ENCODE assay signal across 12 cellular contexts in genomic region chr4:154314248-154314647, GRCh38.
DNase-seq lines count a peak whose midpoint lies in the region; ATAC-seq and TF ChIP-seq lines count a peak whose summit lies in the region.
"Had no signal": no experiment of that assay in that cellular context is flagged by ENCODE, and none has a peak within 500 bp of the region (broad histone marks: within the 10 kb centered on the region; RNA-seq: fewer than 3 reads in every experiment).

No MANE protein-coding gene starts in this region.

- no peaks in the 10 kb centered on the region for H4K20me1 ChIP-seq in PC-3 (ENCODE audit: low read length)

- H3K9ac ChIP-seq in PC-3 (ENCODE audit: low read length), result no peak overlapping the region

- H3K4me1 Mint-ChIP-seq in activated naive CD8-positive, alpha-beta T cell treated with anti-CD3 and anti-CD28 coated beads for 36 hours, result no peaks in the 10 kb centered on the region
- H3K4me1 Mint-ChIP-seq: activated naive CD8-positive, alpha-beta T cell treated with anti-CD3 and anti-CD28 coated beads, Interleukin-2, amount 10 ng/mL, durations not matched to agents 7 days and 5 days; naive thymus-derived CD8-positive, alpha-beta T cell had no signal

- TF ChIP-seq POLR2A in esophagus muscularis mucosa (IDR thresholded peaks at IDR 0.05; ENCODE audit: low read depth) (no peak), Peyer's patch (IDR thresholded peaks at IDR 0.05) (no peak)

- CTCF ChIA-PET in PC-3 (lab: Charles Lee), result no interaction called here

- H3K9me2 ChIP-seq in PC-3 (replicated peaks; ENCODE audit: low read length), result no peaks in the 10 kb centered on the region

- no peak for TF ChIP-seq EP300 in esophagus muscularis mucosa (IDR thresholded peaks at IDR 0.05)

- no peak overlapping the region for H3K27ac ChIP-seq in PC-3 (ENCODE audit: low read length)
- no peak overlapping the region for H3K27ac ChIP-seq in esophagus muscularis mucosa (replicated peaks in 1 of 4)
- no peak overlapping the region for H3K27ac ChIP-seq in Peyer's patch

- TF ChIP-seq CTCF in PC-3 (conservative IDR thresholded peaks at IDR 0.05; ENCODE audit: low read depth, low read length), result peak; percentile 48
- peak in 2 of 3 experiments; percentile 16 to 42 for TF ChIP-seq CTCF in esophagus muscularis mucosa (IDR thresholded peaks at IDR 0.05)
- TF ChIP-seq CTCF in Peyer's patch (IDR thresholded peaks at IDR 0.05), result peak in 1 of 6 experiments; percentile 8

- intact Hi-C loops in PC-3 (cut with micrococcal nuclease), result loop anchor here (1.0 kb wide), 1 partner anchor 529 kb away; no protein-coding TSS in a partner anchor
- intact Hi-C loops in esophagus muscularis mucosa (cut with DNase I), result loop anchor here (5.0 kb wide), 1 partner anchor 522 kb away; no protein-coding TSS in a partner anchor

- no TSS peak for BruUV-seq in PC-3 (replicated peaks; lab: Mats Ljungman, UMichigan)

- WGBS in esophagus muscularis mucosa, result 36% methylated on average over 4 of the region's 4 CpGs

- peak; percentile 64 for DNase-seq in GM03348 (ENCODE audit: low spot score)
- DNase-seq in PC-3, result peak; percentile 53
- no peak for DNase-seq in esophagus muscularis mucosa (ENCODE audit: extremely low spot score)
- DNase-seq in pons (ENCODE audit: low spot score), result peak; percentile 65
- no peak for DNase-seq in activated naive CD8-positive, alpha-beta T cell treated with anti-CD3 and anti-CD28 coated beads for 36 hours
- no peak for DNase-seq in activated CD4-positive, alpha-beta T cell treated with anti-CD3 and anti-CD28 coated beads, Interleukin-2, amount 50 U/mL, for 48 hours
- DNase-seq in Peyer's patch, result no peak
- no peak for DNase-seq in stimulated activated CD4-positive, alpha-beta T cell treated with anti-CD3 and anti-CD28 coated beads, Interleukin-15, amount 100 ng/mL, for 24 hours
- DNase-seq: activated naive CD8-positive, alpha-beta T cell treated with anti-CD3 and anti-CD28 coated beads, Interleukin-2, amount 10 ng/mL, durations not matched to agents 7 days and 5 days; glutamatergic neuron; naive thymus-derived CD8-positive, alpha-beta T cell; NCI-H2029 had no signal

- H3K9me3 Mint-ChIP-seq in activated naive CD8-positive, alpha-beta T cell treated with anti-CD3 and anti-CD28 coated beads for 36 hours, result peaks cover 4% of the 10 kb centered on the region

- H3K4me3 Mint-ChIP-seq in activated naive CD8-positive, alpha-beta T cell treated with anti-CD3 and anti-CD28 coated beads for 36 hours, result no peak overlapping the region
- H3K4me3 Mint-ChIP-seq: activated naive CD8-positive, alpha-beta T cell treated with anti-CD3 and anti-CD28 coated beads, Interleukin-2, amount 10 ng/mL, durations not matched to agents 7 days and 5 days; naive thymus-derived CD8-positive, alpha-beta T cell had no signal

- no peaks in the 10 kb centered on the region for H3K9me3 ChIP-seq in PC-3 (ENCODE audit: low read length)
- peaks cover 0 to 5% (median 0%) of the 10 kb centered on the region in 4 donors for H3K9me3 ChIP-seq in esophagus muscularis mucosa
- H3K9me3 ChIP-seq in Peyer's patch, result peaks cover 0 to 4% (median 0%) of the 10 kb centered on the region in 4 donors

- POLR2A ChIA-PET in PC-3 (lab: Charles Lee; ENCODE audit: unreplicated experiment), result no interaction called here

- H3K36me3 ChIP-seq in PC-3 (ENCODE audit: low read depth, low read length) (no peaks in the 10 kb centered on the region), esophagus muscularis mucosa (no peaks in the 10 kb centered on the region), Peyer's patch (no peaks in the 10 kb centered on the region)

- H2AFZ ChIP-seq in PC-3 (ENCODE audit: low read length), result no peak overlapping the region

- H3K27ac Mint-ChIP-seq in activated naive CD8-positive, alpha-beta T cell treated with anti-CD3 and anti-CD28 coated beads for 36 hours, result no peak overlapping the region
- H3K27ac Mint-ChIP-seq: activated naive CD8-positive, alpha-beta T cell treated with anti-CD3 and anti-CD28 coated beads, Interleukin-2, amount 10 ng/mL, durations not matched to agents 7 days and 5 days; naive thymus-derived CD8-positive, alpha-beta T cell had no signal

- H3K4me1 ChIP-seq in PC-3 (ENCODE audit: insufficient read depth, low read length) (no peaks in the 10 kb centered on the region), esophagus muscularis mucosa (no peaks in the 10 kb centered on the region), Peyer's patch (no peaks in the 10 kb centered on the region)

- H3K36me3 Mint-ChIP-seq in activated naive CD8-positive, alpha-beta T cell treated with anti-CD3 and anti-CD28 coated beads for 36 hours, result no peaks in the 10 kb centered on the region

- no peaks in the 10 kb centered on the region for H3K79me2 ChIP-seq in PC-3 (ENCODE audit: low read length)

- ATAC-seq in PC-3, result no peak
- ATAC-seq: naive thymus-derived CD8-positive, alpha-beta T cell had no signal

- no peak overlapping the region for H3K4me3 ChIP-seq in PC-3 (ENCODE audit: low read length)
- H3K4me3 ChIP-seq in esophagus muscularis mucosa, result no peak overlapping the region
- H3K4me3 ChIP-seq in Peyer's patch, result no peak overlapping the region

- H3K4me2 ChIP-seq in PC-3 (ENCODE audit: low read length), result no peak overlapping the region

- no peaks in the 10 kb centered on the region for H3F3A ChIP-seq in PC-3 (ENCODE audit: low read length, unreplicated experiment)

- peaks cover 38% of the 10 kb centered on the region for H3K27me3 Mint-ChIP-seq in activated naive CD8-positive, alpha-beta T cell treated with anti-CD3 and anti-CD28 coated beads for 36 hours

- H3K27me3 ChIP-seq in PC-3 (ENCODE audit: low read length) (no peaks in the 10 kb centered on the region), esophagus muscularis mucosa (no peaks in the 10 kb centered on the region), Peyer's patch (no peaks in the 10 kb centered on the region)

Comparison
In these comparisons a context has a peak if more than half of its experiments do, and no peak if none do; other contexts are left out.
1. DNase-seq: peak in GM03348 (single experiment), PC-3 (single experiment) and pons (single experiment); none in esophagus muscularis mucosa (single experiment), activated naive CD8-positive, alpha-beta T cell treated with anti-CD3 and anti-CD28 coated beads for 36 hours (single experiment), activated CD4-positive, alpha-beta T cell treated with anti-CD3 and anti-CD28 coated beads, Interleukin-2, amount 50 U/mL, for 48 hours (0 of 2), Peyer's patch (0 of 3) and stimulated activated CD4-positive, alpha-beta T cell treated with anti-CD3 and anti-CD28 coated beads, Interleukin-15, amount 100 ng/mL, for 24 hours (single experiment).